1 cellular context compared by ENCODE assay signal in the genomic region with DNA sequence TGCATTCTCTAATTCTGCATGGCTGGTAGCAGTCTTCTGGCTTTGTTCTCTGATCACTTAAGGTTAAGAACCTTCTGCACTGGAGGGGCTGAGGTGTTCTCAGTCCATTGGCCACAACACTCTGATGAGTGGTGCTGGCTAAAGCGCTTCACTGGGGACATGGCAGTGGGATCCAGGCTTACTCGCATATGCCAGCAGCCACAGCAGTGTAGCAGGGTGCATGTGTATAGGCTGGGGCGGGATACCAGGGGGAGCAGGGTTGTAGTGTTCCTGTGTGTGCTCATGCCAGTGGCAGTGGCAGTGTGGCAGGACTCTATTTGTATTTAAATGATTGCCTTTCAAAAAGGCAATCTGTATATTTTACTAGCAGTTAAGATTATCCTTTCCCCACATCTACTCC.
TF ChIP-seq lines count a peak whose summit lies in the region.

No MANE protein-coding gene starts in this region.

TF ChIP-seq in WTC11, 78 proteins besides CTCF, POLR2A, EP300 and RAD21 (continued from another document):
- TF ChIP-seq, protein P1, sequence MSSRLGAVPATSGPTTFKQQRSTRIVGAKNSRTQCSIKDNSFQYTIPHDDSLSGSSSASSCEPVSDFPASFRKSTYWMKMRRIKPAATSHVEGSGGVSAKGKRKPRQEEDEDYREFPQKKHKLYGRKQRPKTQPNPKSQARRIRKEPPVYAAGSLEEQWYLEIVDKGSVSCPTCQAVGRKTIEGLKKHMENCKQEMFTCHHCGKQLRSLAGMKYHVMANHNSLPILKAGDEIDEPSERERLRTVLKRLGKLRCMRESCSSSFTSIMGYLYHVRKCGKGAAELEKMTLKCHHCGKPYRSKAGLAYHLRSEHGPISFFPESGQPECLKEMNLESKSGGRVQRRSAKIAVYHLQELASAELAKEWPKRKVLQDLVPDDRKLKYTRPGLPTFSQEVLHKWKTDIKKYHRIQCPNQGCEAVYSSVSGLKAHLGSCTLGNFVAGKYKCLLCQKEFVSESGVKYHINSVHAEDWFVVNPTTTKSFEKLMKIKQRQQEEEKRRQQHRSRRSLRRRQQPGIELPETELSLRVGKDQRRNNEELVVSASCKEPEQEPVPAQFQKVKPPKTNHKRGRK (CRISPR knock-in tag; IDR thresholded peaks at IDR 0.05; ENCODE audit: borderline replicate concordance): no peak
- TF ChIP-seq, protein P2, sequence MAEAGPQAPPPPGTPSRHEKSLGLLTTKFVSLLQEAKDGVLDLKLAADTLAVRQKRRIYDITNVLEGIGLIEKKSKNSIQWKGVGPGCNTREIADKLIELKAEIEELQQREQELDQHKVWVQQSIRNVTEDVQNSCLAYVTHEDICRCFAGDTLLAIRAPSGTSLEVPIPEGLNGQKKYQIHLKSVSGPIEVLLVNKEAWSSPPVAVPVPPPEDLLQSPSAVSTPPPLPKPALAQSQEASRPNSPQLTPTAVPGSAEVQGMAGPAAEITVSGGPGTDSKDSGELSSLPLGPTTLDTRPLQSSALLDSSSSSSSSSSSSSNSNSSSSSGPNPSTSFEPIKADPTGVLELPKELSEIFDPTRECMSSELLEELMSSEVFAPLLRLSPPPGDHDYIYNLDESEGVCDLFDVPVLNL (CRISPR knock-in tag; IDR thresholded peaks at IDR 0.05; ENCODE audit: borderline replicate concordance, low read depth): no peak
